ENCODE assay signal across 17 cellular contexts in the genomic region with DNA sequence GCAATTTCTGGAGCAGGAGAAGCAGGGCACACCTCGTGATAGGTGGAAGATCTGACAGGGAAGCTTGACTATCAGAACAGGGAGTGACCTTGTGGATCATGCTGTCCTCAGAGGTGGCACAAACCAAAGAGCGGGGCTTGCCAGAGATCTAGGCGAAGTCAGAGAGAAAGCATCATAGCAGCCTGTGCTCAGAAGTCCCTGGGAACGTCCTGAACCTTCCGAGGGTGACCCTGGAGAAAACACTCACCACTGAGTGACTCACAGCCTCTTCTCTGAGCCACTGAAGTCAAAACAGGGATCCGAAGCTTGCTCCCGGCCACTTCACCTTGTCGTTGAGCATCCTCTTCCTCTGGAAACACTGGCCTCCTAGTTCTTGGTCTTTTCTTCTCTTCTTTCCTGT. TPM values are rescaled to one million over a fixed set of nuclear protein-coding genes. Genes with fewer than 3 reads are reported as not detected.
DNase-seq lines count a peak whose midpoint lies in the region; ATAC-seq, FAIRE-seq and TF ChIP-seq lines count a peak whose summit lies in the region.
"Had no signal": no experiment of that assay in that cellular context is flagged by ENCODE, and none has a peak within 500 bp of the region (broad histone marks: within the 10 kb centered on the region; RNA-seq: fewer than 3 reads in every experiment).

No MANE protein-coding gene starts in this region.

- H3K9ac ChIP-seq in fibroblast of lung (ENCODE audit: insufficient read depth, low read length) = no peak overlapping the region

- CTCF ChIA-PET in A549 (lab: Yijun Ruan, JAX) = interaction anchor here (1.5 to 1.8 kb wide), 2 partner anchors 15 to 28 kb away, joined by 4 to 6 read pairs; no protein-coding TSS in a partner anchor

- H3K4me3 ChIP-seq in A549 = no peak overlapping the region
- H3K4me3 ChIP-seq in Peyer's patch = no peak overlapping the region
- no peak overlapping the region for H3K4me3 ChIP-seq in fibroblast of lung (replicated peaks in 1 of 4; ENCODE audit: control extremely low read depth in 1 of 4, insufficient read depth in 1 of 4, low read depth in 3 of 4, low read length in 4 of 4)
- H3K4me3 ChIP-seq in prostate gland = no peak overlapping the region

- H3K27ac ChIP-seq in A549 = peak overlapping the region; percentile 27 to 54; a peak in 1 of 6 replicates
- H3K27ac ChIP-seq in Peyer's patch = peak overlapping the region in 3 of 4 donors; percentile 61 to 83 (median 64)
- peak overlapping the region; percentile 36 for H3K27ac ChIP-seq in fibroblast of lung (ENCODE audit: insufficient read depth, low read length)
- peak overlapping the region; percentile 77 to 82 for H3K27ac ChIP-seq in prostate gland

- intact Hi-C loops in prostate gland (cut with DNase I) = no loop called here

- ATAC-seq in A549 = peak; percentile 31 to 45; a peak in 1 of 6 replicates
- no peak for ATAC-seq in HG02798 (IDR thresholded peaks at IDR 0.05; ENCODE audit: poor library complexity, unreplicated experiment)
- ATAC-seq in HG02610 (IDR thresholded peaks at IDR 0.05; ENCODE audit: unreplicated experiment) = no peak
- ATAC-seq: activated T-helper 17 cell treated with anti-CD3 and anti-CD28 coated beads, Interleukin-2, amount 50 U/mL, for 72 hours; stimulated activated effector memory CD8-positive, alpha-beta T cell treated with anti-CD3 and anti-CD28 coated beads, Interleukin-12 subunit alpha, Interleukin-12 subunit beta, amount 100 ng/mL, for 72 hours had no signal

- no peaks in the 10 kb centered on the region for H3K27me3 ChIP-seq in Peyer's patch
- no peaks in the 10 kb centered on the region for H3K27me3 ChIP-seq in fibroblast of lung (ENCODE audit: control insufficient read depth, insufficient read depth, low read length)
- no peaks in the 10 kb centered on the region for H3K27me3 ChIP-seq in prostate gland (replicated peaks; ENCODE audit: insufficient read depth)

- H3K36me3 ChIP-seq in Peyer's patch = no peaks in the 10 kb centered on the region
- no peaks in the 10 kb centered on the region for H3K36me3 ChIP-seq in fibroblast of lung (ENCODE audit: control insufficient read depth, insufficient read depth, low read length)
- H3K36me3 ChIP-seq in prostate gland = no peaks in the 10 kb centered on the region

- no peak for FAIRE-seq in A549 (lab: Jason Lieb, UNC)
- FAIRE-seq: TTC549 had no signal

- TF ChIP-seq POLR2A in A549 (IDR thresholded peaks at IDR 0.05; ENCODE audit: low read length) (no peak), Peyer's patch (IDR thresholded peaks at IDR 0.05) (no peak), prostate gland (IDR thresholded peaks at IDR 0.05) (no peak), erythroblast (IDR thresholded peaks at IDR 0.05; ENCODE audit: low read length) (no peak)

- H3K4me1 ChIP-seq in A549 = peaks cover 28% of the 10 kb centered on the region
- peaks cover 0 to 15% (median 0%) of the 10 kb centered on the region in 4 donors for H3K4me1 ChIP-seq in Peyer's patch
- peaks cover 38% of the 10 kb centered on the region for H3K4me1 ChIP-seq in fibroblast of lung (ENCODE audit: control insufficient read depth, extremely low read depth, insufficient read depth, low read length)
- peaks cover 11% of the 10 kb centered on the region for H3K4me1 ChIP-seq in prostate gland (replicated peaks)

- H3K9me3 ChIP-seq in A549 (no peaks in the 10 kb centered on the region), Peyer's patch (no peaks in the 10 kb centered on the region), fibroblast of lung (ENCODE audit: control insufficient read depth, insufficient read depth, low read depth, low read length) (no peaks in the 10 kb centered on the region), prostate gland (no peaks in the 10 kb centered on the region)

- TF ChIP-seq CTCF in A549 (IDR thresholded peaks at IDR 0.05) = no peak
- TF ChIP-seq CTCF in Peyer's patch (IDR thresholded peaks at IDR 0.05) = no peak
- TF ChIP-seq CTCF in fibroblast of lung (conservative IDR thresholded peaks at IDR 0.05 in 1 of 2, IDR thresholded peaks at IDR 0.05 in 1 of 2; ENCODE audit: low read depth in 1 of 2, low read length in 2 of 2) = no peak
- TF ChIP-seq CTCF in prostate gland (IDR thresholded peaks at IDR 0.05) = no peak

- no peak overlapping the region for H2AFZ ChIP-seq in fibroblast of lung (ENCODE audit: low read length)

- TF ChIP-seq RAD21 in A549 (conservative IDR thresholded peaks at IDR 0.05 in 1 of 2, IDR thresholded peaks at IDR 0.05 in 1 of 2) = no peak

- POLR2A ChIA-PET in A549 (lab: Yijun Ruan, JAX) = no interaction called here

- no peak for TF ChIP-seq EP300 in A549 (IDR thresholded peaks at IDR 0.05)

- H3K79me2 ChIP-seq in fibroblast of lung (ENCODE audit: control insufficient read depth, insufficient read depth, low read length) = no peaks in the 10 kb centered on the region

- WGBS in A549 (ENCODE audit: missing lambda C conversion rate) = 61% methylated on average over 7 of the region's 8 CpGs
- 54% methylated on average over 8 of the region's 8 CpGs for WGBS in prostate gland

- DNase-seq in A549 (ENCODE audit: low read depth in 1 of 2, low spot score in 1 of 2) = no peak
- DNase-seq in Peyer's patch = peak in 1 of 3 donors; percentile 70
- DNase-seq in fibroblast of lung (ENCODE audit: low read depth in 2 of 2) = peak; percentile 70 to 76
- DNase-seq in prostate gland (ENCODE audit: low spot score) = no peak
- no peak for DNase-seq in cerebellar cortex (ENCODE audit: low spot score)
- no peak for DNase-seq in erythroblast (lab: John Stamatoyannopoulos, UW)
- DNase-seq: ACHN; activated CD4-positive, alpha-beta T cell treated with anti-CD3 and anti-CD28 coated beads, Interleukin-2, amount 50 U/mL, for 48 hours; COR-L47; NCI-H2171 treated with DMSO at 0.1 percent for 48 hours; stimulated activated CD4-positive, alpha-beta T cell treated with anti-CD3 and anti-CD28 coated beads, Interleukin-4, amount 100 ng/mL, for 1 hour had no signal

- H3K4me2 ChIP-seq in A549 (peak overlapping the region; percentile 23; the same call in 1 of the 3 replicates), fibroblast of lung (ENCODE audit: extremely low read depth, insufficient read depth, low read length) (no peak overlapping the region)

- no peaks in the 10 kb centered on the region for H4K20me1 ChIP-seq in fibroblast of lung (ENCODE audit: control insufficient read depth, extremely low read depth, insufficient read depth, low read length)

TF ChIP-seq in A549, 52 proteins besides CTCF, POLR2A, EP300 and RAD21 (continues in another document):
- TF ChIP-seq, protein P1, sequence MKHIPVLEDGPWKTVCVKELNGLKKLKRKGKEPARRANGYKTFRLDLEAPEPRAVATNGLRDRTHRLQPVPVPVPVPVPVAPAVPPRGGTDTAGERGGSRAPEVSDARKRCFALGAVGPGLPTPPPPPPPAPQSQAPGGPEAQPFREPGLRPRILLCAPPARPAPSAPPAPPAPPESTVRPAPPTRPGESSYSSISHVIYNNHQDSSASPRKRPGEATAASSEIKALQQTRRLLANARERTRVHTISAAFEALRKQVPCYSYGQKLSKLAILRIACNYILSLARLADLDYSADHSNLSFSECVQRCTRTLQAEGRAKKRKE (CRISPR knock-in tag; IDR thresholded peaks at IDR 0.05; ENCODE audit: low read depth) = no peak
- TF ChIP-seq ZSCAN20 (CRISPR knock-in tag; IDR thresholded peaks at IDR 0.05) (no peak), KDM1A (IDR thresholded peaks at IDR 0.05; ENCODE audit: low read depth) (no peak), USF2 (IDR thresholded peaks at IDR 0.05) (no peak), CBX8 (IDR thresholded peaks at IDR 0.05) (no peak), MAZ (IDR thresholded peaks at IDR 0.05; ENCODE audit: borderline replicate concordance, low read depth, low read length) (no peak), FOSB (CRISPR knock-in tag; IDR thresholded peaks at IDR 0.05) (no peak), BHLHE40 (IDR thresholded peaks at IDR 0.05; ENCODE audit: low read depth, low read length) (no peak), RARB (CRISPR knock-in tag; IDR thresholded peaks at IDR 0.05) (no peak), HEYL (CRISPR knock-in tag; IDR thresholded peaks at IDR 0.05) (no peak), MAFK (IDR thresholded peaks at IDR 0.05; ENCODE audit: partially characterized antibody) (no peak), JUNB (IDR thresholded peaks at IDR 0.05) (no peak), TP53 (CRISPR knock-in tag; IDR thresholded peaks at IDR 0.05) (no peak), FOXS1 (CRISPR knock-in tag; IDR thresholded peaks at IDR 0.05) (no peak), RFX5 (IDR thresholded peaks at IDR 0.05) (no peak), ESRRA (IDR thresholded peaks at IDR 0.05; ENCODE audit: borderline replicate concordance, low read length) (no peak), HOXB5 (CRISPR knock-in tag; IDR thresholded peaks at IDR 0.05) (no peak)

RNA-seq across cellular contexts. Expression of gene IL1R2, which starts 56.7 kb away (rescaled TPM):
- polyA plus RNA-seq in A549 (2011; rRNA removed) (1.7 and 2.3 TPM in 2 replicates), A549 (2017; fragmentation: RNase III; extraction: RNeasy Plus Mini Kit Qiagen cat#74134 plus additional on column Dnase treatment) (0.71 to 0.83 TPM (median 0.71 TPM) in 3 replicates), fibroblast of lung (0.20 and 0.51 TPM in 2 replicates)
- 0.62 and 0.65 TPM in 2 replicates for polyA plus RNA-seq in A549 (2012; cell fraction: cytosol; rRNA removed)
- 0.49 and 0.61 TPM in 2 replicates for polyA plus RNA-seq in A549 (2012; cell fraction: nucleus; rRNA removed)
- polyA minus RNA-seq in A549 (2011; rRNA and poly(A)+ RNA removed) = 1.4 and 2.0 TPM in 2 replicates
- total RNA-seq in Peyer's patch (10 to 100 TPM in 2 of 4 donors, 1 to 10 TPM in 2; 2.3 to 18.2 (median 7.0) TPM), fibroblast of lung (0.17 and 1.0 TPM in 2 replicates), prostate gland (10 to 100 TPM in 1 of 2 donors, 1 to 10 TPM in 1; 6.9 to 11.4 TPM)
- polyA plus RNA-seq in fibroblast of lung (2012) = 0.23 and 0.27 TPM in 2 replicates
- not detected in 2 replicates for polyA minus RNA-seq in fibroblast of lung (ENCODE audit: low replicate concordance)
- total RNA-seq: myocyte had no signal

Comparison
In these comparisons a context has a peak if more than half of its experiments do, and no peak if none do; other contexts are left out.
1. ATAC-seq: peak in A549 (2 of 2); none in HG02798 (single experiment) and HG02610 (single experiment).
2. DNase-seq: peak in fibroblast of lung (2 of 2); none in A549 (0 of 2), prostate gland (single experiment), cerebellar cortex (single experiment) and erythroblast (0 of 2).
3. Peak in every context shown above with its lines, with median percentiles within 50 percentile points of each other: H3K27ac ChIP-seq.